Comparison of ENCODE assay signal across 29 cellular contexts in the genomic region with DNA sequence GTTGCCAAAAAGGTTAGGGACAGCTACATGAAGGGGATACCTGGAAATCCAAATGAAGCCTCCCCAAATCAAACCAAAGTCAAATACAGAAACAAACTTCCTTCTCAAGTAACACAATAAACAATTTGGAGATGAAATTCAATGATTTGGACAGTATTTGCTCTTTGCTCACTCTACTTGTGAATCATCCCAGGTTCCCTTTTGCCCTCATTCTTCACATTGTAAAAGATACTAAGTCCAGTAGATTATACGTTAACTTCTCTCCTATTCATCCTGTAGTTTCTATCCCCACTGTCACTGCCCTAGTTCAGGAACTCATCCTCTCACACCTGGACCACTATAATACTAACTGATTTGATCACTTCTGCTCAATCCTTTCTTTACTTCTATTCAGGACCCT.
"Had no signal": no experiment of that assay in that cellular context is flagged by ENCODE, and none has a peak within 500 bp of the region (broad histone marks: within the 10 kb centered on the region; RNA-seq: fewer than 3 reads in every experiment).

No MANE protein-coding gene starts in this region.

- DNase-seq: activated CD4-positive, alpha-beta memory T cell treated with anti-CD3 and anti-CD28 coated beads for 36 hours; activated CD4-positive, alpha-beta T cell treated with anti-CD3 and anti-CD28 coated beads for 36 hours; activated CD4-positive, alpha-beta T cell treated with anti-CD3 and anti-CD28 coated beads, Interleukin-2, amount 10 ng/mL, durations not matched to agents 24 days and 14 days; activated CD4-positive, CD25-positive, alpha-beta regulatory T cell; activated CD4-positive, CD25-positive, alpha-beta regulatory T cell treated with anti-CD3 and anti-CD28 coated beads, Interleukin-2, amount 50 U/mL, for 72 hours; activated CD8-positive, alpha-beta memory T cell treated with anti-CD3 and anti-CD28 coated beads, Interleukin-2, amount 50 U/mL, for 48 hours; activated CD8-positive, alpha-beta T cell treated with anti-CD3 and anti-CD28 coated beads, Interleukin-2, amount 10 ng/mL, durations not matched to agents 7 days and 5 days; activated gamma-delta T cell; activated naive CD4-positive, alpha-beta T cell; activated naive CD4-positive, alpha-beta T cell treated with anti-CD3 and anti-CD28 coated beads, Interleukin-2, amount 10 ng/mL, durations not matched to agents 7 days and 5 days; activated T-cell treated with anti-CD3 and anti-CD28 coated beads for 4 hours; activated T-cell treated with anti-CD3 and anti-CD28 coated beads, Interleukin-2, amount 50 U/mL, for 24 hours; activated T-cell treated with anti-CD3 and anti-CD28 coated beads, Interleukin-2, amount 50 U/mL, for 72 hours; amniotic stem cell; anterior cingulate cortex; brain microvascular endothelial cell; dorsolateral prefrontal cortex; effector memory CD4-positive, alpha-beta T cell; endodermal cell; foreskin fibroblast; gastrocnemius medialis; glutamatergic neuron; heart left ventricle; T-helper 2 cell had no signal

- H3K4me1 Mint-ChIP-seq: activated CD4-positive, alpha-beta T cell treated with anti-CD3 and anti-CD28 coated beads for 36 hours; activated CD4-positive, alpha-beta T cell treated with anti-CD3 and anti-CD28 coated beads, Interleukin-2, amount 10 ng/mL, durations not matched to agents 24 days and 14 days; activated naive CD4-positive, alpha-beta T cell treated with anti-CD3 and anti-CD28 coated beads, Interleukin-2, amount 10 ng/mL, durations not matched to agents 7 days and 5 days; central memory CD8-positive, alpha-beta T cell had no signal

- FAIRE-seq: astrocyte, bronchial epithelial cell had no signal

- H3K27ac Mint-ChIP-seq: activated CD4-positive, alpha-beta memory T cell treated with anti-CD3 and anti-CD28 coated beads for 36 hours; activated CD4-positive, alpha-beta T cell treated with anti-CD3 and anti-CD28 coated beads for 36 hours; activated CD4-positive, alpha-beta T cell treated with anti-CD3 and anti-CD28 coated beads, Interleukin-2, amount 10 ng/mL, durations not matched to agents 24 days and 14 days; activated CD8-positive, alpha-beta T cell treated with anti-CD3 and anti-CD28 coated beads, Interleukin-2, amount 10 ng/mL, durations not matched to agents 7 days and 5 days; activated naive CD4-positive, alpha-beta T cell treated with anti-CD3 and anti-CD28 coated beads, Interleukin-2, amount 10 ng/mL, durations not matched to agents 7 days and 5 days; activated naive CD8-positive, alpha-beta T cell; activated T-cell treated with anti-CD3 and anti-CD28 coated beads, Interleukin-2, amount 50 U/mL, for 24 hours; activated T-cell treated with anti-CD3 and anti-CD28 coated beads, Interleukin-2, amount 50 U/mL, for 72 hours; dendritic cell treated with granulocyte-macrophage colony-stimulating factor and Interleukin-4, amounts not matched to agents 40 ng/mL and 50 ng/mL, for 4 days; endodermal cell had no signal

- H3K27me3 Mint-ChIP-seq: activated CD4-positive, alpha-beta memory T cell treated with anti-CD3 and anti-CD28 coated beads for 36 hours; activated CD4-positive, alpha-beta T cell treated with anti-CD3 and anti-CD28 coated beads, Interleukin-2, amount 10 ng/mL, durations not matched to agents 24 days and 14 days; activated T-cell treated with anti-CD3 and anti-CD28 coated beads, Interleukin-2, amount 50 U/mL, for 24 hours; central memory CD8-positive, alpha-beta T cell had no signal

- ATAC-seq: activated CD4-positive, alpha-beta T cell treated with anti-CD3 and anti-CD28 coated beads for 36 hours; activated CD8-positive, alpha-beta T cell treated with anti-CD3 and anti-CD28 coated beads, Interleukin-2, amount 10 ng/mL, durations not matched to agents 7 days and 5 days; activated T-cell treated with anti-CD3 and anti-CD28 coated beads, Interleukin-2, amount 50 U/mL, for 72 hours; gastrocnemius medialis; heart left ventricle had no signal

- H3K36me3 Mint-ChIP-seq: activated CD4-positive, alpha-beta memory T cell treated with anti-CD3 and anti-CD28 coated beads for 36 hours; activated naive CD4-positive, alpha-beta T cell treated with anti-CD3 and anti-CD28 coated beads, Interleukin-2, amount 10 ng/mL, durations not matched to agents 7 days and 5 days; activated naive CD8-positive, alpha-beta T cell had no signal

- H3K9me3 Mint-ChIP-seq: activated CD4-positive, alpha-beta memory T cell treated with anti-CD3 and anti-CD28 coated beads for 36 hours; activated CD4-positive, alpha-beta T cell treated with anti-CD3 and anti-CD28 coated beads, Interleukin-2, amount 10 ng/mL, durations not matched to agents 24 days and 14 days; activated naive CD4-positive, alpha-beta T cell treated with anti-CD3 and anti-CD28 coated beads, Interleukin-2, amount 10 ng/mL, durations not matched to agents 7 days and 5 days; activated T-cell treated with anti-CD3 and anti-CD28 coated beads, Interleukin-2, amount 50 U/mL, for 24 hours; activated T-cell treated with anti-CD3 and anti-CD28 coated beads, Interleukin-2, amount 50 U/mL, for 72 hours; central memory CD8-positive, alpha-beta T cell; dendritic cell treated with granulocyte-macrophage colony-stimulating factor and Interleukin-4, amounts not matched to agents 40 ng/mL and 50 ng/mL, for 4 days had no signal

- H3K4me3 Mint-ChIP-seq: activated CD4-positive, alpha-beta memory T cell treated with anti-CD3 and anti-CD28 coated beads for 36 hours; activated CD4-positive, alpha-beta T cell treated with anti-CD3 and anti-CD28 coated beads for 36 hours; activated CD4-positive, alpha-beta T cell treated with anti-CD3 and anti-CD28 coated beads, Interleukin-2, amount 10 ng/mL, durations not matched to agents 24 days and 14 days; activated CD8-positive, alpha-beta T cell treated with anti-CD3 and anti-CD28 coated beads, Interleukin-2, amount 10 ng/mL, durations not matched to agents 7 days and 5 days; activated naive CD4-positive, alpha-beta T cell treated with anti-CD3 and anti-CD28 coated beads, Interleukin-2, amount 10 ng/mL, durations not matched to agents 7 days and 5 days; activated naive CD8-positive, alpha-beta T cell; activated T-cell treated with anti-CD3 and anti-CD28 coated beads, Interleukin-2, amount 50 U/mL, for 24 hours; activated T-cell treated with anti-CD3 and anti-CD28 coated beads, Interleukin-2, amount 50 U/mL, for 72 hours; central memory CD8-positive, alpha-beta T cell; dendritic cell treated with granulocyte-macrophage colony-stimulating factor and Interleukin-4, amounts not matched to agents 40 ng/mL and 50 ng/mL, for 4 days; endodermal cell had no signal
